8 cellular contexts compared by ENCODE assay signal in the genomic region with DNA sequence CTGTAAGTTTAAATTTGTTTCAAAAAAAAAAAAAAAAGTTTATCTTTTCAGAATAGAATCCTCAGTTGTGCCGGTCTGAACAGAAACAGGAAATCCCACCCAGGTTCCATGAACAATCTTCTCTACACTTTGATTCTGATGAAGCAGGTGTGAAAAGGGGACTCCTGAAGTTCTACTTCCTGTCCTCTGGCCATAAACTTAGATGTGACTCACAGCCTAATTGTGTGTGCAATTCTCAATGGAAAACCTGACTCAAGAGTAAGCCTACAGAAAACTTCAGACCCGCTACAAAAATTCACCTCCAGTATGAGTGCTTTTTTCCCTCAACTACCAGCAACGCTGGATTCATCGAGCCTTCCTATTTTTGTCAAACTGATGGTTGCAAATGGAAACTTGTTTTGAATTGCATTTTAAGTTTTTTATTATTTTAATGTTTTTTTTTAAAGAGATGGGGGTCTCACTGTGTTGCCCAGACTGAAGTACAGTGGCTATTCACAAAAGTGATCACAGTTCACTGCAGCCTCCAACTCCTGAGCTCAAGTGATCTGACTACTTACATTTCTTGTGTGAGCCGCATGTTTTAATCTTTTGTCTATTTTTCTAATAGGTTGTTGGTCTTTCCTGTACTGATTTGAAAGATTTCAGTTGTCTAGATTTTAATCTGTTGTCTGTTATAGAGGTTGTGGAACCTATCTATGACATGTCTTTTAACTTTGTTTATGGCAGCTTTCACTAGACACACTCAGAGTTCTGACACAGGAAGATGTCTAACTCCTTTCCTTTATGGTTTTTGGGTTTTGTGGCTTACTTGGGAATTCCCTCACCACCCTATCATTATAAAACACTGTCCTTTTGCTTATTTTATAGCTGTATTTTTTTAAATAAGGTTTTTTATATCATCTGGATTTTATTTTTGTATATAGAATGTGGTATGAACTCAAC. TPM values are rescaled to one million over a fixed set of nuclear protein-coding genes. Genes with fewer than 3 reads are reported as not detected.
A peak's percentile ranks its signal among the peaks of the same experiment; 100 is the strongest.
DNase-seq lines count a peak whose midpoint lies in the region; ATAC-seq lines count a peak whose summit lies in the region.

No MANE protein-coding gene starts in this region.

- peak; percentile 39 for DNase-seq in stimulated activated CD4-positive, alpha-beta T cell treated with anti-CD3 and anti-CD28 coated beads, Interleukin-2, amount 100 ng/mL, for 4 hours (ENCODE audit: low read depth)
- DNase-seq in stimulated activated CD4-positive, alpha-beta T cell treated with anti-CD3 and anti-CD28 coated beads, Interleukin-4, amount 100 ng/mL, for 1 hour, result no peak
- DNase-seq in SW480 (ENCODE audit: low spot score) (peak; percentile 27), dermis blood vessel endothelial cell (peak; percentile 83), stromal cell of bone marrow (ENCODE audit: low read depth) (peak; percentile 21), germinal center (ENCODE audit: low spot score) (no peak), AG08396 (ENCODE audit: low spot score) (no peak)

- ATAC-seq in HG02571 (IDR thresholded peaks at IDR 0.05; ENCODE audit: unreplicated experiment), result no peak

RNA-seq across cellular contexts. Expression of a gene that starts 37.6 kb away (rescaled TPM):
- 15.7 and 17.4 TPM in 2 replicates for total RNA-seq in dermis blood vessel endothelial cell

Comparison
In these comparisons a context has a peak if more than half of its experiments do, and no peak if none do; other contexts are left out.
1. DNase-seq: peak in stimulated activated CD4-positive, alpha-beta T cell treated with anti-CD3 and anti-CD28 coated beads, Interleukin-2, amount 100 ng/mL, for 4 hours (single experiment), SW480 (single experiment), dermis blood vessel endothelial cell (single experiment) and stromal cell of bone marrow (single experiment); none in stimulated activated CD4-positive, alpha-beta T cell treated with anti-CD3 and anti-CD28 coated beads, Interleukin-4, amount 100 ng/mL, for 1 hour (single experiment), germinal center (single experiment) and AG08396 (single experiment).